In genomic region chr11:78188012-78188808, GRCh38 we compare ENCODE assay signal across 8 cellular contexts. TPM values are rescaled to one million over a fixed set of nuclear protein-coding genes. Genes with fewer than 3 reads are reported as not detected.
DNase-seq lines count a peak whose midpoint lies in the region; ATAC-seq and TF ChIP-seq lines count a peak whose summit lies in the region.

Gene KCTD21, minus strand, starts transcription at chr11:78188626. Its CDS starts 14,072 bp downstream, at chr11:78174554.

- peak within 1 kb of the TSS; percentile 70 to 87 (median 82) for H3K9ac ChIP-seq in BLaER1 treated with 17β-estradiol and CSF1 and Interleukin-3, amounts not matched to agents 10 nM and 100 nM
- H3K9ac ChIP-seq in colonic mucosa (ENCODE audit: low read depth in 2 of 2, low read length in 2 of 2): peak within 1 kb of the TSS; percentile 77 to 81

- peak within 1 kb of the TSS; percentile 72 to 90 (median 88) for H3K4me3 ChIP-seq in BLaER1 treated with 17β-estradiol and CSF1 and Interleukin-3, amounts not matched to agents 10 nM and 100 nM
- peak within 1 kb of the TSS; percentile 90 for H3K4me3 ChIP-seq in colonic mucosa

- TF ChIP-seq CTCF in colonic mucosa (IDR thresholded peaks at IDR 0.05): no peak

- peaks cover 0 to 50% (median 0%) of the 10 kb centered on the region in 11 experiments; a peak in 5 of 22 replicates for H4K20me1 ChIP-seq in BLaER1 treated with 17β-estradiol and CSF1 and Interleukin-3, amounts not matched to agents 10 nM and 100 nM

- intact Hi-C loops in colonic mucosa (cut with DNase I): no loop called here

- peaks cover 0 to 28% (median 0%) of the 10 kb centered on the region in 11 experiments; a peak in 4 of 22 replicates for H3K36me3 ChIP-seq in BLaER1 treated with 17β-estradiol and CSF1 and Interleukin-3, amounts not matched to agents 10 nM and 100 nM
- H3K36me3 ChIP-seq in colonic mucosa: no peaks in the 10 kb centered on the region

- H3K27ac ChIP-seq in BLaER1 treated with 17β-estradiol and CSF1 and Interleukin-3, amounts not matched to agents 10 nM and 100 nM: peak within 1 kb of the TSS; percentile 45 to 78 (median 73); a peak in 21 of 22 replicates
- H3K27ac ChIP-seq in colonic mucosa (peak within 1 kb of the TSS; percentile 74), layer of hippocampus (ENCODE audit: low read depth, low read length) (peak within 1 kb of the TSS; percentile 89)

- H3K27me3 ChIP-seq in BLaER1 treated with 17β-estradiol and CSF1 and Interleukin-3, amounts not matched to agents 10 nM and 100 nM: no peaks in the 10 kb centered on the region
- no peaks in the 10 kb centered on the region for H3K27me3 ChIP-seq in colonic mucosa
- no peaks in the 10 kb centered on the region for H3K27me3 ChIP-seq in layer of hippocampus (ENCODE audit: control insufficient read depth, insufficient read depth, low read length)

- peaks cover 50 to 67% (median 56%) of the 10 kb centered on the region in 10 experiments for H3K4me1 ChIP-seq in BLaER1 treated with 17β-estradiol and CSF1 and Interleukin-3, amounts not matched to agents 10 nM and 100 nM
- H3K4me1 ChIP-seq in colonic mucosa: no peaks in the 10 kb centered on the region

- H3K4me2 ChIP-seq in BLaER1 treated with 17β-estradiol and CSF1 and Interleukin-3, amounts not matched to agents 10 nM and 100 nM: peak within 1 kb of the TSS; percentile 86 to 99 (median 97)

- DNase-seq in NCI-H526 (lab: John Stamatoyannopoulos, UW): peak; percentile 96 to 99
- DNase-seq in activated CD4-positive, alpha-beta T cell treated with anti-CD3 and anti-CD28 coated beads for 48 hours: peak; percentile 96
- DNase-seq in colonic mucosa: peak; percentile 97
- peak; percentile 73 to 89 (median 80) for DNase-seq in stimulated activated CD4-positive, alpha-beta T cell treated with anti-CD3 and anti-CD28 coated beads, Interleukin-1b, Interleukin-23, amount 100 ng/mL, for 24 hours (ENCODE audit: low read depth in 4 of 4, low spot score in 1 of 4)

- ATAC-seq in GM19328 (IDR thresholded peaks at IDR 0.05; ENCODE audit: unreplicated experiment): peak; percentile 89
- peak; percentile 93 for ATAC-seq in HG03469 (IDR thresholded peaks at IDR 0.05; ENCODE audit: unreplicated experiment)

- no peaks in the 10 kb centered on the region for H3K9me3 ChIP-seq in BLaER1 treated with 17β-estradiol and CSF1 and Interleukin-3, amounts not matched to agents 10 nM and 100 nM (replicated peaks in 1 of 11)
- H3K9me3 ChIP-seq in colonic mucosa: no peaks in the 10 kb centered on the region

RNA-seq across cellular contexts. Expression of gene KCTD21, which starts in this region (rescaled TPM):
- total RNA-seq in colonic mucosa: 1 to 10 TPM; 7.5 to 9.2 TPM

Comparison
In these comparisons a context has a peak if more than half of its experiments do, and no peak if none do; other contexts are left out.
1. Peak in every context shown above with its lines: DNase-seq, ATAC-seq, H3K4me3 ChIP-seq and H3K27ac ChIP-seq.